In the genomic region with DNA sequence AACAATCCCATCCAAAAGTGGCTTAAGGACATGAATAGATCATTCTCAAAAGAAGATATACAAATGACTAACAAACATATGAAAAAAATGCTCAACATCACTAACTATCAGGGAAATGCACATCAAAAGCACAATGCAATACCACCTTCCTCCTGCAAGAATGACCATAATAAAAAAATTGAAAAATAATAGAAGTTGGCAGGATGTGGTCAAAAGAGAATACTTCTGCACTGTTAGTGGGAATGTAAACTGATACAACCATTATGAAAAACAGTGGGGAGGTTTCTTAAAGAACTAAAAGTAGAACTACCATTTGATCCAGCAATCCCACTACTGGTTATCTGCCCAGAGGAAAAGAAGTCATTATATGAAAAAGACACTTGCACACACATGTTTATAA, we compare ENCODE assay signal across 31 cellular contexts.
"Had no signal": no experiment of that assay in that cellular context is flagged by ENCODE, and none has a peak within 500 bp of the region (broad histone marks: within the 10 kb centered on the region; RNA-seq: fewer than 3 reads in every experiment).

No MANE protein-coding gene starts in this region.

- H3K36me3 ChIP-seq: ovary, right lobe of liver, sigmoid colon, spleen, stomach, thoracic aorta, thyroid gland, tibial nerve, upper lobe of left lung, vagina had no signal

- H3K4me3 Mint-ChIP-seq: naive thymus-derived CD8-positive, alpha-beta T cell; natural killer cell treated with Interleukin-12 subunit alpha and Interleukin-12 subunit beta and Interleukin-15 and Interleukin-18, amount 100 ng/mL, for 72 hours; nephron progenitor cell; neural crest cell; stimulated activated memory B cell treated with anti-CD40 and anti-IgM and Interleukin-4, amounts not matched to agents 10 μg/mL and 1 μg/mL and 100 μg/mL, for 72 hours; stimulated activated naive CD8-positive, alpha-beta T cell treated with anti-CD3 and anti-CD28 coated beads, Interleukin-15, Interleukin-2, amounts not matched to agents 100 ng/mL and 50 ng/mL, for 24 hours had no signal

- H3K4me1 Mint-ChIP-seq: naive thymus-derived CD8-positive, alpha-beta T cell; nephron progenitor cell; neural crest cell; stimulated activated memory B cell treated with anti-CD40 and anti-IgM and Interleukin-4, amounts not matched to agents 10 μg/mL and 1 μg/mL and 100 μg/mL, for 72 hours had no signal

- H2AFZ ChIP-seq: parathyroid adenoma had no signal

- H3K9ac ChIP-seq: parathyroid adenoma had no signal

- H3K4me2 ChIP-seq: smooth muscle cell had no signal

- H3K9me3 ChIP-seq: ovary, psoas muscle, right lobe of liver, sigmoid colon, spleen, stomach, thoracic aorta, thyroid gland, tibial nerve, upper lobe of left lung, vagina had no signal

- H3K27me3 ChIP-seq: ovary, right lobe of liver, sigmoid colon, thyroid gland, tibial nerve, upper lobe of left lung, vagina had no signal

- H3K9me3 Mint-ChIP-seq: naive thymus-derived CD8-positive, alpha-beta T cell; natural killer cell treated with Interleukin-12 subunit alpha and Interleukin-12 subunit beta and Interleukin-15 and Interleukin-18, amount 100 ng/mL, for 72 hours; nephron progenitor cell; stimulated activated memory B cell treated with anti-CD40 and anti-IgM and Interleukin-4, amounts not matched to agents 10 μg/mL and 1 μg/mL and 100 μg/mL, for 72 hours; stimulated activated naive CD8-positive, alpha-beta T cell treated with anti-CD3 and anti-CD28 coated beads, Interleukin-15, Interleukin-2, amounts not matched to agents 100 ng/mL and 50 ng/mL, for 24 hours had no signal

- H3K79me2 ChIP-seq: parathyroid adenoma had no signal

- DNase-seq: naive thymus-derived CD8-positive, alpha-beta T cell; nephron progenitor cell; occipital lobe; ovary; posterior cingulate gyrus; psoas muscle; right cardiac atrium; right lobe of liver; sigmoid colon; spleen; stimulated activated CD4-positive, alpha-beta T cell treated with anti-CD3 and anti-CD28 coated beads, Interleukin-12 subunit alpha, Interleukin-12 subunit beta, amount 100 ng/mL, for 4 hours; stimulated activated CD4-positive, alpha-beta T cell treated with anti-CD3 and anti-CD28 coated beads, Interleukin-1b, Interleukin-23, amount 100 ng/mL, for 48 hours; stimulated activated CD4-positive, alpha-beta T cell treated with anti-CD3 and anti-CD28 coated beads, Interleukin-4, amount 100 ng/mL, for 1 hour; stimulated activated CD4-positive, alpha-beta T cell treated with anti-CD3 and anti-CD28 coated beads, Interleukin-4, amount 100 ng/mL, for 4 hours; stimulated activated CD8-positive, alpha-beta memory T cell treated with anti-CD3 and anti-CD28 coated beads, Interleukin-4, amount 100 ng/mL, for 48 hours; stimulated activated naive CD4-positive, alpha-beta T cell treated with Interleukin-2 at 50 U/mL for 16 hours; stomach; thyroid gland; trophoblast cell; upper lobe of left lung had no signal

- H3K27ac Mint-ChIP-seq: naive thymus-derived CD8-positive, alpha-beta T cell; natural killer cell treated with Interleukin-12 subunit alpha and Interleukin-12 subunit beta and Interleukin-15 and Interleukin-18, amount 100 ng/mL, for 72 hours; nephron progenitor cell; progenitor cell of endocrine pancreas; stimulated activated memory B cell treated with anti-CD40 and anti-IgM and Interleukin-4, amounts not matched to agents 10 μg/mL and 1 μg/mL and 100 μg/mL, for 72 hours; stimulated activated naive CD8-positive, alpha-beta T cell treated with anti-CD3 and anti-CD28 coated beads, Interleukin-15, Interleukin-2, amounts not matched to agents 100 ng/mL and 50 ng/mL, for 24 hours had no signal

- H3K4me3 ChIP-seq: ovary, psoas muscle, right lobe of liver, sigmoid colon, skin epidermis, smooth muscle cell, spleen, stomach, thoracic aorta, thyroid gland, tibial nerve, upper lobe of left lung, vagina had no signal

- H3K4me1 ChIP-seq: parathyroid adenoma, psoas muscle, sigmoid colon, spleen, stomach, upper lobe of left lung had no signal

- H3K36me3 Mint-ChIP-seq: naive thymus-derived CD8-positive, alpha-beta T cell; natural killer cell treated with Interleukin-12 subunit alpha and Interleukin-12 subunit beta and Interleukin-15 and Interleukin-18, amount 100 ng/mL, for 72 hours; stimulated activated memory B cell treated with anti-CD40 and anti-IgM and Interleukin-4, amounts not matched to agents 10 μg/mL and 1 μg/mL and 100 μg/mL, for 72 hours had no signal

- H3K27ac ChIP-seq: ovary, parathyroid adenoma, psoas muscle, right lobe of liver, sigmoid colon, skin epidermis, spleen, stomach, thoracic aorta, thyroid gland, tibial nerve, upper lobe of left lung, vagina had no signal
